9 cellular contexts compared by ENCODE assay signal in the genomic region with DNA sequence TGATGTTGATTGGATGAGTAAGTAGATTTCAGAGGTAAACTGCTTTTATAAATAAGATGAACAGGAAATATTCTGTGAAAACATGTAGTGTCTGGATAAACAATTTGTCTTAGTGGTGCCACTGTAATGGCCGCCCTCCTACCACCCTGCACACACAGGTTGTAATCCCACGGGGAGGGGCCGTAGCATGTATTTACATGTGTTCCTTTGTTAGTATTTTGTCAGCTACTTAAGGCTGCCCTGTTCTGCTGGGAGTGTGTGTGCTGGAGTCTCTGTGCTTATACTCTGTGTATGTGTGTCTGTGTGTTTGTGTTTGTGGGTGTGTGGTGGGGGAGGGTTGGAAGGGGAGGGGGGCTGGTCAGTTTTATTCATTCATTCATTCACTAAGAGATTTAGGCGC. TPM values are rescaled to one million over a fixed set of nuclear protein-coding genes. Genes with fewer than 3 reads are reported as not detected.
DNase-seq lines count a peak whose midpoint lies in the region; ATAC-seq and TF ChIP-seq lines count a peak whose summit lies in the region.
"Had no signal": no experiment of that assay in that cellular context is flagged by ENCODE, and none has a peak within 500 bp of the region (broad histone marks: within the 10 kb centered on the region; RNA-seq: fewer than 3 reads in every experiment).

No MANE protein-coding gene starts in this region.

- intact Hi-C loops in adrenal gland (cut with DNase I): no loop called here

- peaks cover 84% of the 10 kb centered on the region for H3K4me1 Mint-ChIP-seq in activated naive CD4-positive, alpha-beta T cell treated with anti-CD3 and anti-CD28 coated beads, Interleukin-2, amount 50 U/mL, for 24 hours
- peaks cover 78 to 81% (median 80%) of the 10 kb centered on the region in 3 donors for H3K4me1 Mint-ChIP-seq in T-cell

- TF ChIP-seq CTCF in hepatocyte (IDR thresholded peaks at IDR 0.05; ENCODE audit: poor library complexity) (no peak), tibial nerve (IDR thresholded peaks at IDR 0.05) (no peak), GM10248 (IDR thresholded peaks at IDR 0.05; ENCODE audit: control extremely low read depth, extremely low read depth, low read depth, missing control alignments) (no peak), adrenal gland (IDR thresholded peaks at IDR 0.05) (no peak)

- TF ChIP-seq POLR2A in tibial nerve (IDR thresholded peaks at IDR 0.05) (no peak), adrenal gland (IDR thresholded peaks at IDR 0.05) (no peak)

- H3K36me3 Mint-ChIP-seq in activated naive CD4-positive, alpha-beta T cell treated with anti-CD3 and anti-CD28 coated beads, Interleukin-2, amount 50 U/mL, for 24 hours: peaks cover 2% of the 10 kb centered on the region
- H3K36me3 Mint-ChIP-seq in T-cell: peaks cover 4% of the 10 kb centered on the region

- H3K4me3 Mint-ChIP-seq in activated naive CD4-positive, alpha-beta T cell treated with anti-CD3 and anti-CD28 coated beads, Interleukin-2, amount 50 U/mL, for 24 hours: peak overlapping the region; percentile 33
- H3K4me3 Mint-ChIP-seq in T-cell: peak overlapping the region in 2 of 3 donors; percentile 17 to 59

- H2AFZ ChIP-seq in hepatocyte: no peak overlapping the region

- H3K4me1 ChIP-seq in hepatocyte (ENCODE audit: insufficient read depth): peaks cover 70% of the 10 kb centered on the region
- peaks cover 0 to 86% (median 50%) of the 10 kb centered on the region in 4 donors for H3K4me1 ChIP-seq in tibial nerve
- H3K4me1 ChIP-seq in adrenal gland (replicated peaks in 1 of 2): peaks cover 15 to 26% of the 10 kb centered on the region in 2 donors

- H3K27ac ChIP-seq in hepatocyte (peak overlapping the region; percentile 86), tibial nerve (peak overlapping the region in 3 of 4 donors; percentile 71 to 77 (median 71)), adrenal gland (no peak overlapping the region)

- CTCF ChIA-PET in T-cell (lab: Charles Lee) (interaction anchor here in 1 of 2 donors (0.9 to 1.5 kb wide), 3 partner anchors 14 to 318 kb away, joined by 3 read pairs; no protein-coding TSS in a partner anchor), GM10248 (lab: Yijun Ruan, JAX) (interaction anchor here (1.8 kb wide), 1 partner anchor 10 kb away, joined by 8 read pairs; no protein-coding TSS in a partner anchor)

- H3K36me3 ChIP-seq in hepatocyte (replicated peaks; ENCODE audit: insufficient read depth, low read depth): no peaks in the 10 kb centered on the region
- H3K36me3 ChIP-seq in tibial nerve: no peaks in the 10 kb centered on the region
- H3K36me3 ChIP-seq in adrenal gland (replicated peaks in 1 of 2): no peaks in the 10 kb centered on the region
- H3K36me3 ChIP-seq: uterus had no signal

- TF ChIP-seq EP300 in tibial nerve (IDR thresholded peaks at IDR 0.05): no peak

- H3K4me3 ChIP-seq in hepatocyte (no peak overlapping the region), tibial nerve (no peak overlapping the region), adrenal gland (no peak overlapping the region)
- H3K4me3 ChIP-seq: uterus had no signal

- no peak for DNase-seq in activated naive CD4-positive, alpha-beta T cell (lab: John Stamatoyannopoulos, UW)
- DNase-seq in T-cell (no peak), hepatocyte (ENCODE audit: low spot score) (no peak), tibial nerve (ENCODE audit: low spot score in 2 of 2) (no peak), pons (ENCODE audit: low spot score) (no peak), GM10248 (ENCODE audit: extremely low spot score) (no peak), adrenal gland (no peak)
- DNase-seq: uterus had no signal

- no peaks in the 10 kb centered on the region for H3K27me3 Mint-ChIP-seq in activated naive CD4-positive, alpha-beta T cell treated with anti-CD3 and anti-CD28 coated beads, Interleukin-2, amount 50 U/mL, for 24 hours
- no peaks in the 10 kb centered on the region for H3K27me3 Mint-ChIP-seq in T-cell

- peak overlapping the region; percentile 84 for H3K4me2 ChIP-seq in hepatocyte

- H3K27me3 ChIP-seq in hepatocyte: no peaks in the 10 kb centered on the region
- H3K27me3 ChIP-seq in tibial nerve: no peaks in the 10 kb centered on the region
- no peaks in the 10 kb centered on the region for H3K27me3 ChIP-seq in adrenal gland
- H3K27me3 ChIP-seq: uterus had no signal

- no peak for ATAC-seq in T-cell (replicated peaks in 1 of 4)

- peaks cover 94% of the 10 kb centered on the region for H3K79me2 ChIP-seq in hepatocyte

- no peaks in the 10 kb centered on the region for H3K9me2 ChIP-seq in hepatocyte (replicated peaks; ENCODE audit: insufficient read depth)

- POLR2A ChIA-PET in T-cell (lab: Charles Lee): interaction anchor here (0.6 to 1.6 kb wide), 8 partner anchors 9 to 1604 kb away, joined by 3 to 7 read pairs (median 3); no protein-coding TSS in a partner anchor
- POLR2A ChIA-PET in GM10248 (lab: Yijun Ruan, JAX): no interaction called here

- no peaks in the 10 kb centered on the region for H4K20me1 ChIP-seq in hepatocyte (ENCODE audit: insufficient read depth, poor library complexity, severe bottlenecking)

- H3K27ac Mint-ChIP-seq in activated naive CD4-positive, alpha-beta T cell treated with anti-CD3 and anti-CD28 coated beads, Interleukin-2, amount 50 U/mL, for 24 hours: peak overlapping the region; percentile 90
- H3K27ac Mint-ChIP-seq in T-cell: peak overlapping the region; percentile 88 to 89

- no peaks in the 10 kb centered on the region for H3K9me3 Mint-ChIP-seq in activated naive CD4-positive, alpha-beta T cell treated with anti-CD3 and anti-CD28 coated beads, Interleukin-2, amount 50 U/mL, for 24 hours
- no peaks in the 10 kb centered on the region for H3K9me3 Mint-ChIP-seq in T-cell

- H3K9me3 ChIP-seq in hepatocyte (ENCODE audit: low read depth): no peaks in the 10 kb centered on the region
- H3K9me3 ChIP-seq in tibial nerve: no peaks in the 10 kb centered on the region
- no peaks in the 10 kb centered on the region for H3K9me3 ChIP-seq in adrenal gland (replicated peaks in 1 of 3)
- H3K9me3 ChIP-seq: uterus had no signal

- 72% methylated on average over 4 of the region's 4 CpGs for WGBS in hepatocyte (ENCODE audit: low lambda C conversion rate, missing lambda C conversion rate)
- WGBS in tibial nerve, 2 donors: 65 to 76% methylated on average over 4 of the region's 4 CpGs
- WGBS in adrenal gland, 4 donors: 82 to 96% (median 88%) methylated on average over 4 of the region's 4 CpGs

RNA-seq across cellular contexts. Expression of a gene that starts 5.1 kb away (rescaled TPM):
- total RNA-seq in T-cell (10 to 100 TPM; 26.5 to 31.3 (median 28.2) TPM), hepatocyte (13.1 TPM in 2 replicates), tibial nerve (10 to 100 TPM; 15.6 to 23.7 (median 18.3) TPM), adrenal gland (10 to 100 TPM; 10.2 to 25.0 (median 18.0) TPM)
- polyA plus RNA-seq in hepatocyte (8.5 and 12.7 TPM in 2 replicates), adrenal gland (10 to 100 TPM in 1 of 3 donors, 1 to 10 TPM in 2; 6.8 to 10.1 (median 7.7) TPM)

RNA-seq across cellular contexts. Expression of a gene that starts 6.7 kb away (rescaled TPM):
- total RNA-seq in T-cell (10 to 100 TPM; 32.8 to 44.1 (median 36.5) TPM), hepatocyte (25.7 and 30.7 TPM in 2 replicates), tibial nerve (10 to 100 TPM; 12.7 to 35.9 (median 24.5) TPM), adrenal gland (10 to 100 TPM in 7 of 8 donors, 1 to 10 TPM in 1; 8.8 to 40.2 (median 24.1) TPM)
- polyA plus RNA-seq in hepatocyte (24.4 and 32.2 TPM in 2 replicates), adrenal gland (10 to 100 TPM in 1 of 3 donors, 1 to 10 TPM in 2; 9.6 to 16.3 (median 9.9) TPM)

Comparison
In these comparisons a context has a peak if more than half of its experiments do, and no peak if none do; other contexts are left out.
1. H3K27ac ChIP-seq: peak in hepatocyte (single experiment) and tibial nerve (3 of 4); none in adrenal gland (0 of 5).